8 cellular contexts compared by ENCODE assay signal in genomic region chr19:39969681-39970423, GRCh38. TPM values are rescaled to one million over a fixed set of nuclear protein-coding genes. Genes with fewer than 3 reads are reported as not detected.
DNase-seq lines count a peak whose midpoint lies in the region; ATAC-seq, FAIRE-seq and TF ChIP-seq lines count a peak whose summit lies in the region.

No MANE protein-coding gene starts in this region.

- DNase-seq in DND-41 (peak; percentile 44), RWPE1 (ENCODE audit: low spot score) (no peak), endothelial cell of umbilical vein (ENCODE audit: low read depth, low spot score) (no peak), NCI-H2196 treated with DMSO at 0.1 percent for 48 hours (lab: John Stamatoyannopoulos, UW; ENCODE audit: unreplicated experiment) (no peak), NCI-H774 (lab: John Stamatoyannopoulos, UW) (no peak), D341Med (ENCODE audit: low spot score) (no peak)

- POLR2A ChIA-PET in RWPE1 (lab: Yijun Ruan, JAX; ENCODE audit: low non-redundant PET), result interaction anchor here (0.6 to 0.7 kb wide), 2 partner anchors 85 to 123 kb away, joined by 3 to 4 read pairs; partner anchors contain the start of gene FBL
- POLR2A ChIA-PET in endothelial cell of umbilical vein (lab: Charles Lee), result interaction anchor here (0.8 to 1.2 kb wide), 3 partner anchors 121 to 174 kb away, joined by 3 to 5 read pairs (median 4); partner anchors contain the start of gene ZNF780A

- H2AFZ ChIP-seq in DND-41 (ENCODE audit: low read depth, low read length), result peak overlapping the region; percentile 68
- peak overlapping the region; percentile 75 for H2AFZ ChIP-seq in endothelial cell of umbilical vein (ENCODE audit: low read depth, low read length)
- H2AFZ ChIP-seq in parathyroid adenoma, result peak overlapping the region; percentile 85

- ATAC-seq in DND-41 (ENCODE audit: insufficient read depth, low read depth) (no peak), HG02938 (IDR thresholded peaks at IDR 0.05; ENCODE audit: unreplicated experiment) (no peak)

- peak; percentile 15 for FAIRE-seq in endothelial cell of umbilical vein (lab: Jason Lieb, UNC)

- TF ChIP-seq CTCF in DND-41 (IDR thresholded peaks at IDR 0.05; ENCODE audit: borderline replicate concordance, extremely low read depth, low read length, poor library complexity, severe bottlenecking) (no peak), RWPE1 (conservative IDR thresholded peaks at IDR 0.05; ENCODE audit: low read depth) (no peak), endothelial cell of umbilical vein (IDR thresholded peaks at IDR 0.05; ENCODE audit: extremely low read depth in 1 of 2, insufficient read depth in 1 of 2, low read depth in 1 of 2, low read length in 2 of 2) (no peak), parathyroid adenoma (IDR thresholded peaks at IDR 0.05) (no peak)

- CTCF ChIA-PET in RWPE1 (lab: Yijun Ruan, JAX), result interaction anchor here (0.6 to 1.8 kb wide), 7 partner anchors 29 to 221 kb away, joined by 3 to 7 read pairs (median 3); partner anchors contain the start of gene FBL
- CTCF ChIA-PET in endothelial cell of umbilical vein (lab: Charles Lee), result interaction anchor here (0.8 to 3.2 kb wide), 28 partner anchors 8 to 665 kb away, joined by 3 to 43 read pairs (median 5); partner anchors contain the start of genes DYRK1B, FBL, ZNF546 and ZNF780A

- no peaks in the 10 kb centered on the region for H3K9me1 ChIP-seq in endothelial cell of umbilical vein (replicated peaks; ENCODE audit: control insufficient read depth, extremely low read depth, insufficient read depth, low read length)

- H3K4me3 ChIP-seq in DND-41 (ENCODE audit: low read depth in 1 of 2, low read length in 2 of 2) (peak overlapping the region; percentile 50 to 84; a peak in 3 of 4 replicates), endothelial cell of umbilical vein (replicated peaks in 1 of 3; ENCODE audit: insufficient read depth in 1 of 3, low read depth in 1 of 3, low read length in 3 of 3) (peak overlapping the region; percentile 46 to 74 (median 70)), parathyroid adenoma (ENCODE audit: low read depth, low read length) (peak overlapping the region; percentile 97)

- H3K9ac ChIP-seq in DND-41 (ENCODE audit: low read depth, low read length) (peak overlapping the region; percentile 76), endothelial cell of umbilical vein (replicated peaks; ENCODE audit: extremely low read depth, insufficient read depth, low read length) (peak overlapping the region; percentile 67), parathyroid adenoma (peak overlapping the region; percentile 5)

- H3K4me1 ChIP-seq in DND-41 (ENCODE audit: insufficient read depth, low read length) (peaks cover 36% of the 10 kb centered on the region), endothelial cell of umbilical vein (ENCODE audit: control insufficient read depth, extremely low read depth, insufficient read depth, low read length) (peaks cover 13% of the 10 kb centered on the region), parathyroid adenoma (peaks cover 7% of the 10 kb centered on the region)

- H3K27me3 ChIP-seq in DND-41 (ENCODE audit: insufficient read depth, low read length, poor library complexity) (no peaks in the 10 kb centered on the region), endothelial cell of umbilical vein (ENCODE audit: control insufficient read depth in 2 of 2, insufficient read depth in 2 of 2, low read length in 2 of 2) (no peaks in the 10 kb centered on the region), parathyroid adenoma (ENCODE audit: control insufficient read depth, insufficient read depth, low read length) (no peaks in the 10 kb centered on the region)

- BruUV-seq in endothelial cell of umbilical vein (replicated peaks; lab: Mats Ljungman, UMichigan), result no TSS peak

- H3K36me3 ChIP-seq in DND-41 (ENCODE audit: insufficient read depth, low read length) (peaks cover 28% of the 10 kb centered on the region), endothelial cell of umbilical vein (ENCODE audit: control insufficient read depth in 2 of 2, extremely low read depth in 1 of 2, insufficient read depth in 2 of 2, low read length in 2 of 2) (peaks cover 6 to 15% of the 10 kb centered on the region in 2 experiments), parathyroid adenoma (ENCODE audit: control insufficient read depth, insufficient read depth, low read length) (no peaks in the 10 kb centered on the region)

- peak overlapping the region; percentile 89 for H3K4me2 ChIP-seq in DND-41 (ENCODE audit: insufficient read depth, low read length)
- peak overlapping the region; percentile 93 for H3K4me2 ChIP-seq in endothelial cell of umbilical vein (ENCODE audit: insufficient read depth, low read length)
- H3K4me2 ChIP-seq in parathyroid adenoma (ENCODE audit: low read length), result peak overlapping the region; percentile 70

- H3K79me2 ChIP-seq in DND-41 (ENCODE audit: insufficient read depth, low read length) (peaks cover 46% of the 10 kb centered on the region), endothelial cell of umbilical vein (ENCODE audit: control insufficient read depth, insufficient read depth, low read length) (peaks cover 17% of the 10 kb centered on the region), parathyroid adenoma (peaks cover 14% of the 10 kb centered on the region)

- no peaks in the 10 kb centered on the region for H3K9me3 ChIP-seq in DND-41 (ENCODE audit: insufficient read depth, low read length, severe bottlenecking)
- no peaks in the 10 kb centered on the region for H3K9me3 ChIP-seq in endothelial cell of umbilical vein (replicated peaks; ENCODE audit: control insufficient read depth, insufficient read depth, low read length)
- H3K9me3 ChIP-seq in parathyroid adenoma (ENCODE audit: control insufficient read depth, low read length), result no peaks in the 10 kb centered on the region

- TF ChIP-seq POLR2A in endothelial cell of umbilical vein (IDR thresholded peaks at IDR 0.05; ENCODE audit: low read depth, low read length), result no peak

- intact Hi-C loops in endothelial cell of umbilical vein (cut with micrococcal nuclease), result loop anchor here (1.0 to 5.0 kb wide), 2 partner anchors 73 to 177 kb away; no protein-coding TSS in a partner anchor

- H3K27ac ChIP-seq in DND-41 (ENCODE audit: low read length) (peak overlapping the region; percentile 91), RWPE1 (peak overlapping the region; percentile 88), endothelial cell of umbilical vein (ENCODE audit: insufficient read depth, low read depth, low read length) (peak overlapping the region; percentile 41), parathyroid adenoma (peak overlapping the region; percentile 77)

- H4K20me1 ChIP-seq in DND-41 (ENCODE audit: insufficient read depth, low read length) (peaks cover 16% of the 10 kb centered on the region; the same call in 1 of the 2 replicates), endothelial cell of umbilical vein (replicated peaks; ENCODE audit: control insufficient read depth, extremely low read depth, insufficient read depth, low read length) (no peaks in the 10 kb centered on the region)

- dilution Hi-C loops in endothelial cell of umbilical vein (cut with MboI; ENCODE audit: extremely low pct_ligation_motif_present, low sequenced_read_pairs), result no loop called here

TF ChIP-seq in endothelial cell of umbilical vein, 7 proteins besides CTCF, POLR2A, EP300 and RAD21:
- TF ChIP-seq JUN (IDR thresholded peaks at IDR 0.05; ENCODE audit: borderline replicate concordance, insufficient read depth, insufficient read length, low read depth), result no peak
- no peak for TF ChIP-seq MYC (IDR thresholded peaks at IDR 0.05; ENCODE audit: low read depth, low read length)
- no peak for TF ChIP-seq EZH2 (IDR thresholded peaks at IDR 0.05; ENCODE audit: borderline replicate concordance, low read depth, low read length, severe bottlenecking)
- TF ChIP-seq MAX (IDR thresholded peaks at IDR 0.05; ENCODE audit: insufficient read depth, insufficient read length), result no peak
- no peak for TF ChIP-seq FOS (IDR thresholded peaks at IDR 0.05; ENCODE audit: borderline replicate concordance, insufficient read depth, low read length)
TF ChIP-seq in endothelial cell of umbilical vein: peak in this region for 0.

RNA-seq across cellular contexts. Expression of gene PSMC4, which starts 1.1 kb away (rescaled TPM):
- 110 and 114 TPM in 2 replicates for total RNA-seq in endothelial cell of umbilical vein
- polyA plus RNA-seq in endothelial cell of umbilical vein, result 110 and 125 TPM in 2 replicates
- polyA plus RNA-seq in endothelial cell of umbilical vein (2011; cell fraction: cytosol; rRNA removed), result 114 and 117 TPM in 2 replicates
- 132 and 137 TPM in 2 replicates for polyA plus RNA-seq in endothelial cell of umbilical vein (2011; cell fraction: nucleus; rRNA removed)
- polyA plus RNA-seq in endothelial cell of umbilical vein (2012), result 125 and 163 TPM in 2 replicates
- 43.8 and 48.3 TPM in 2 replicates for polyA minus RNA-seq in endothelial cell of umbilical vein
- 48.4 TPM for polyA minus RNA-seq in endothelial cell of umbilical vein (2011; cell fraction: cytosol; rRNA and poly(A)+ RNA removed)
- polyA minus RNA-seq in endothelial cell of umbilical vein (2011; cell fraction: nucleus; rRNA and poly(A)+ RNA removed), result 28.5 and 30.2 TPM in 2 replicates

RNA-seq across cellular contexts. Expression of gene ZNF546, which starts 27.0 kb away (rescaled TPM):
- total RNA-seq in endothelial cell of umbilical vein, result 4.3 and 4.4 TPM in 2 replicates
- polyA plus RNA-seq in endothelial cell of umbilical vein, result 0.33 and 1.0 TPM in 2 replicates
- polyA plus RNA-seq in endothelial cell of umbilical vein (2011; cell fraction: cytosol; rRNA removed), result 0.62 and 0.90 TPM in 2 replicates
- 2.9 and 3.1 TPM in 2 replicates for polyA plus RNA-seq in endothelial cell of umbilical vein (2011; cell fraction: nucleus; rRNA removed)
- polyA plus RNA-seq in endothelial cell of umbilical vein (2012), result 1.1 and 1.4 TPM in 2 replicates
- polyA minus RNA-seq in endothelial cell of umbilical vein, result 3.6 and 10.2 TPM in 2 replicates
- polyA minus RNA-seq in endothelial cell of umbilical vein (2011; cell fraction: cytosol; rRNA and poly(A)+ RNA removed), result 1.2 TPM
- polyA minus RNA-seq in endothelial cell of umbilical vein (2011; cell fraction: nucleus; rRNA and poly(A)+ RNA removed), result 4.0 and 4.9 TPM in 2 replicates

RNA-seq across cellular contexts. Expression of gene FCGBP, which starts 35.4 kb away (rescaled TPM):
- total RNA-seq in endothelial cell of umbilical vein, result not detected in 2 replicates
- 0.01 and 0.03 TPM in 2 replicates for polyA plus RNA-seq in endothelial cell of umbilical vein
- polyA plus RNA-seq in endothelial cell of umbilical vein (2011; cell fraction: cytosol; rRNA removed), result 0.01 TPM in 2 replicates
- polyA plus RNA-seq in endothelial cell of umbilical vein (2011; cell fraction: nucleus; rRNA removed), result 0.07 and 0.18 TPM in 2 replicates
- polyA plus RNA-seq in endothelial cell of umbilical vein (2012), result 0.01 and 0.16 TPM in 2 replicates
- polyA minus RNA-seq in endothelial cell of umbilical vein, result not detected in 2 replicates
- polyA minus RNA-seq in endothelial cell of umbilical vein (2011; cell fraction: cytosol; rRNA and poly(A)+ RNA removed), result 1.9 TPM
- 0.10 TPM in 1 of 2 replicates, not detected in the other for polyA minus RNA-seq in endothelial cell of umbilical vein (2011; cell fraction: nucleus; rRNA and poly(A)+ RNA removed)

Comparison
In these comparisons a context has a peak if more than half of its experiments do, and no peak if none do; other contexts are left out.
1. H3K27ac ChIP-seq: peak in every context shown above with its lines; median percentile 91 in DND-41; 88 in RWPE1; 77 in parathyroid adenoma; 41 in endothelial cell of umbilical vein.
2. H3K9ac ChIP-seq: peak in every context shown above with its lines; median percentile 76 in DND-41; 67 in endothelial cell of umbilical vein; 5 in parathyroid adenoma.